Comparison of ENCODE assay signal across 11 cellular contexts in genomic region chr7:8389898-8390642, GRCh38. TPM values are rescaled to one million over a fixed set of nuclear protein-coding genes. Genes with fewer than 3 reads are reported as not detected.
A peak's percentile ranks its signal among the peaks of the same experiment; 100 is the strongest.
DNase-seq lines count a peak whose midpoint lies in the region; ATAC-seq lines count a peak whose summit lies in the region.
"Had no signal": no experiment of that assay in that cellular context is flagged by ENCODE, and none has a peak within 500 bp of the region (broad histone marks: within the 10 kb centered on the region; RNA-seq: fewer than 3 reads in every experiment).

No MANE protein-coding gene starts in this region.

- H3K27me3 Mint-ChIP-seq in stimulated activated memory B cell treated with anti-CD40 and anti-IgM and Interleukin-4, amounts not matched to agents 10 μg/mL and 1 μg/mL and 100 μg/mL, for 72 hours, result peaks cover 16% of the 10 kb centered on the region

- no peak overlapping the region for H3K4me3 ChIP-seq in mesodermal cell (ENCODE audit: extremely low read depth, insufficient read depth, low read length, poor library complexity, severe bottlenecking)
- H3K4me3 ChIP-seq: heart right ventricle, sigmoid colon had no signal

- no peak for ATAC-seq in HG03196 (IDR thresholded peaks at IDR 0.05; ENCODE audit: unreplicated experiment)
- ATAC-seq in stimulated activated memory B cell treated with anti-CD40 and anti-IgM and Interleukin-4, amounts not matched to agents 10 μg/mL and 1 μg/mL and 100 μg/mL, for 72 hours, result no peak
- ATAC-seq: stimulated activated naive CD8-positive, alpha-beta T cell treated with anti-CD3 and anti-CD28 coated beads, Interleukin-15, amount 100 ng/mL, for 72 hours had no signal

- peak overlapping the region; percentile 51 for H3K27ac ChIP-seq in mesodermal cell (ENCODE audit: low read depth, low read length, severe bottlenecking)
- H3K27ac ChIP-seq: heart right ventricle, sigmoid colon had no signal

- in situ Hi-C loops in Caki2 (cut with HindIII; ENCODE audit: low pct_unique_long_range_greater_than_20kb, low sequenced_read_pairs), result no loop called here
- in situ Hi-C loops in T47D (cut with HindIII; ENCODE audit: low pct_unique_long_range_greater_than_20kb, low sequenced_read_pairs), result no loop called here

- peaks cover 6% of the 10 kb centered on the region for H3K4me1 Mint-ChIP-seq in stimulated activated memory B cell treated with anti-CD40 and anti-IgM and Interleukin-4, amounts not matched to agents 10 μg/mL and 1 μg/mL and 100 μg/mL, for 72 hours

- H3K4me3 Mint-ChIP-seq in stimulated activated memory B cell treated with anti-CD40 and anti-IgM and Interleukin-4, amounts not matched to agents 10 μg/mL and 1 μg/mL and 100 μg/mL, for 72 hours, result no peak overlapping the region
- H3K4me3 Mint-ChIP-seq: stimulated activated naive CD8-positive, alpha-beta T cell treated with anti-CD3 and anti-CD28 coated beads, Interleukin-15, amount 100 ng/mL, for 72 hours had no signal

- no peaks in the 10 kb centered on the region for H3K9me3 Mint-ChIP-seq in stimulated activated memory B cell treated with anti-CD40 and anti-IgM and Interleukin-4, amounts not matched to agents 10 μg/mL and 1 μg/mL and 100 μg/mL, for 72 hours
- H3K9me3 Mint-ChIP-seq: stimulated activated naive CD8-positive, alpha-beta T cell treated with anti-CD3 and anti-CD28 coated beads, Interleukin-15, amount 100 ng/mL, for 72 hours had no signal

- H3K27ac Mint-ChIP-seq in stimulated activated memory B cell treated with anti-CD40 and anti-IgM and Interleukin-4, amounts not matched to agents 10 μg/mL and 1 μg/mL and 100 μg/mL, for 72 hours, result no peak overlapping the region
- H3K27ac Mint-ChIP-seq: stimulated activated naive CD8-positive, alpha-beta T cell treated with anti-CD3 and anti-CD28 coated beads, Interleukin-15, amount 100 ng/mL, for 72 hours had no signal

- WGBS in mesodermal cell (ENCODE audit: insufficient coverage in 2 of 2), 2 experiments, result 43 to 48% methylated on average over 9 of the region's 10 CpGs

- H3K36me3 Mint-ChIP-seq in stimulated activated memory B cell treated with anti-CD40 and anti-IgM and Interleukin-4, amounts not matched to agents 10 μg/mL and 1 μg/mL and 100 μg/mL, for 72 hours, result no peaks in the 10 kb centered on the region

- peak; percentile 56 for DNase-seq in Caki2 (ENCODE audit: low read depth)
- peak; percentile 35 for DNase-seq in LoVo (ENCODE audit: low spot score)
- DNase-seq in T47D (ENCODE audit: low read depth in 1 of 2, low spot score in 1 of 2), result peak; percentile 54 to 88
- no peak for DNase-seq in activated gamma-delta T cell (lab: John Stamatoyannopoulos, UW)
- DNase-seq in DMS114 treated with DMSO at 0.1 percent for 48 hours (lab: John Stamatoyannopoulos, UW; ENCODE audit: unreplicated experiment), result no peak
- DNase-seq: sigmoid colon; stimulated activated naive CD8-positive, alpha-beta T cell treated with anti-CD3 and anti-CD28 coated beads, Interleukin-15, amount 100 ng/mL, for 72 hours had no signal

- H3K9me3 ChIP-seq in mesodermal cell (ENCODE audit: control insufficient read depth, low read length), result no peaks in the 10 kb centered on the region
- H3K9me3 ChIP-seq: heart right ventricle, sigmoid colon had no signal

- no peaks in the 10 kb centered on the region for H3K36me3 ChIP-seq in mesodermal cell (ENCODE audit: control insufficient read depth, insufficient read depth, low read length)
- H3K36me3 ChIP-seq: heart right ventricle, sigmoid colon had no signal

- peaks cover 11% of the 10 kb centered on the region for H3K4me1 ChIP-seq in mesodermal cell (ENCODE audit: control insufficient read depth, insufficient read depth, low read length, poor library complexity, severe bottlenecking)
- H3K4me1 ChIP-seq: heart right ventricle, sigmoid colon had no signal

RNA-seq across cellular contexts. Expression of gene NXPH1, which starts 43.3 kb away (rescaled TPM):
- 0.14 TPM in 1 of 2 replicates, not detected in the other for total RNA-seq in Caki2 (2014; rRNA removed; shearing (Covaris generic); ENCODE audit: low replicate concordance)
- 0.15 TPM for polyA plus RNA-seq in mesodermal cell (2013, experiment 1 of 2)
- 0.20 TPM for polyA plus RNA-seq in mesodermal cell (2013, experiment 2 of 2)
- total RNA-seq: heart right ventricle, sigmoid colon had no signal
- polyA plus RNA-seq: heart right ventricle, sigmoid colon had no signal

Comparison
In these comparisons a context has a peak if more than half of its experiments do, and no peak if none do; other contexts are left out.
1. DNase-seq: peak in Caki2 (single experiment), LoVo (single experiment) and T47D (2 of 2); none in activated gamma-delta T cell (single experiment) and DMS114 treated with DMSO at 0.1 percent for 48 hours (single experiment).